22 cellular contexts compared by ENCODE assay signal in the genomic region with DNA sequence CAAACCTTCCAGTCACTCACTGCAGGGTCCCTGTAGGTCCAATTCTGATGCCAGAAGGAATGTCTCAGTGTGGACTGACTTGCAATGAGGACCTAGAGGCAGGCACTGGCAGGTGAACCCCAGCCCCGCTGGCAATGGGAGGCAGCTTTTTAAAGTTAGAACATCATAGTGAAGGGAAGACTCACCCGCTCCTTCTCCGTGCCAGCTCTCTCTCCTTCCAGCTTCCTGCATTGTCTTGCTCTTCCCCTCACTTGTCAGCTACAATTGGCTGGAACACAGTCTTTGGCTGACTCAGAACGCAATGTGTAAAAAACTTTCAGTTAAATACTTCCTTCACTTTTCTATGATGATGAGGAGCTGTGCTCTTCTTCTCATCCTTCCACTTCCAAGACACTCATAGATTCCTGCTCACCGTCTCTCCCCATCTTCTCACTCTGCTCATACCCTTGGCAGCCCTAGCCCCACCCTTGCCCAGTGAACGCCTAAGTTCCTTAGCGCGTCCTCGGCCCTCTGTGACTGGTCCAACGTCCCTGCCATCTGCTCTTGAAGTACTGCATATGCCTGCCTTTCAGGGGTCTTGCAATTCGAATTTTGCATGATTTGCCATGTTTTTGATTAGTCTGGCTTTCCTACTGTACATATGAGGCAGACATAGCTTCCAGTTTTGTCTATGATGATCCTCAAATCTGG.
"Had no signal": no experiment of that assay in that cellular context is flagged by ENCODE, and none has a peak within 500 bp of the region (broad histone marks: within the 10 kb centered on the region; RNA-seq: fewer than 3 reads in every experiment).

No MANE protein-coding gene starts in this region.

- H3K27ac Mint-ChIP-seq: activated naive CD4-positive, alpha-beta T cell treated with anti-CD3 and anti-CD28 coated beads, Interleukin-2, amount 50 U/mL, for 24 hours; activated T-cell treated with anti-CD3 and anti-CD28 coated beads, Interleukin-2, amount 50 U/mL, for 72 hours; effector memory CD8-positive, alpha-beta T cell; immature natural killer cell; naive thymus-derived CD8-positive, alpha-beta T cell had no signal

- H3K4me3 ChIP-seq: adrenal gland, body of pancreas, gastroesophageal sphincter, heart right ventricle, suprapubic skin, transverse colon, vagina had no signal

- H3K4me1 Mint-ChIP-seq: activated naive CD4-positive, alpha-beta T cell treated with anti-CD3 and anti-CD28 coated beads, Interleukin-2, amount 50 U/mL, for 24 hours; immature natural killer cell; naive thymus-derived CD8-positive, alpha-beta T cell had no signal

- H3K27ac ChIP-seq: adrenal gland, body of pancreas, gastroesophageal sphincter, heart right ventricle, neutrophil, suprapubic skin, transverse colon, vagina, VCaP had no signal

- H3K4me1 ChIP-seq: body of pancreas, gastroesophageal sphincter, transverse colon, vagina had no signal

- H3K9me3 ChIP-seq: adrenal gland, body of pancreas, gastroesophageal sphincter, heart right ventricle, neutrophil, suprapubic skin, transverse colon, vagina had no signal

- H3K27me3 Mint-ChIP-seq: activated naive CD4-positive, alpha-beta T cell treated with anti-CD3 and anti-CD28 coated beads, Interleukin-2, amount 50 U/mL, for 24 hours; effector memory CD8-positive, alpha-beta T cell had no signal

- H3K36me3 ChIP-seq: adrenal gland, gastroesophageal sphincter, heart right ventricle, neutrophil, suprapubic skin, transverse colon, vagina had no signal

- ATAC-seq: activated T-cell treated with anti-CD3 and anti-CD28 coated beads, Interleukin-2, amount 50 U/mL, for 72 hours; body of pancreas; effector memory CD8-positive, alpha-beta T cell; gastroesophageal sphincter; heart right ventricle; naive thymus-derived CD8-positive, alpha-beta T cell had no signal

- DNase-seq: activated CD4-positive, CD25-positive, alpha-beta regulatory T cell treated with anti-CD3 and anti-CD28 coated beads, Interleukin-2, amount 50 U/mL, for 72 hours; activated gamma-delta T cell; activated T-cell treated with anti-CD3 and anti-CD28 coated beads, Interleukin-2, amount 50 U/mL, for 72 hours; adrenal gland; body of pancreas; effector memory CD8-positive, alpha-beta T cell; heart right ventricle; immature natural killer cell; mesendoderm; naive thymus-derived CD8-positive, alpha-beta T cell; retina; stimulated activated CD4-positive, alpha-beta T cell treated with anti-CD3 and anti-CD28 coated beads, Interleukin-1b, Interleukin-23, amount 100 ng/mL, for 48 hours; stimulated activated naive CD4-positive, alpha-beta T cell treated with Interleukin-2 at 50 U/mL for 16 hours; SW 1271; T-helper 2 cell; transverse colon had no signal

- H3K27me3 ChIP-seq: adrenal gland, body of pancreas, gastroesophageal sphincter, heart right ventricle, neutrophil, suprapubic skin, transverse colon, vagina had no signal

- H3K36me3 Mint-ChIP-seq: activated naive CD4-positive, alpha-beta T cell treated with anti-CD3 and anti-CD28 coated beads, Interleukin-2, amount 50 U/mL, for 24 hours; naive thymus-derived CD8-positive, alpha-beta T cell had no signal

- H3K4me3 Mint-ChIP-seq: activated naive CD4-positive, alpha-beta T cell treated with anti-CD3 and anti-CD28 coated beads, Interleukin-2, amount 50 U/mL, for 24 hours; activated T-cell treated with anti-CD3 and anti-CD28 coated beads, Interleukin-2, amount 50 U/mL, for 72 hours; effector memory CD8-positive, alpha-beta T cell; immature natural killer cell; naive thymus-derived CD8-positive, alpha-beta T cell had no signal

- H3K9me3 Mint-ChIP-seq: activated naive CD4-positive, alpha-beta T cell treated with anti-CD3 and anti-CD28 coated beads, Interleukin-2, amount 50 U/mL, for 24 hours; activated T-cell treated with anti-CD3 and anti-CD28 coated beads, Interleukin-2, amount 50 U/mL, for 72 hours; immature natural killer cell; naive thymus-derived CD8-positive, alpha-beta T cell had no signal
